Comparison of ENCODE assay signal across 8 cellular contexts in the genomic region with DNA sequence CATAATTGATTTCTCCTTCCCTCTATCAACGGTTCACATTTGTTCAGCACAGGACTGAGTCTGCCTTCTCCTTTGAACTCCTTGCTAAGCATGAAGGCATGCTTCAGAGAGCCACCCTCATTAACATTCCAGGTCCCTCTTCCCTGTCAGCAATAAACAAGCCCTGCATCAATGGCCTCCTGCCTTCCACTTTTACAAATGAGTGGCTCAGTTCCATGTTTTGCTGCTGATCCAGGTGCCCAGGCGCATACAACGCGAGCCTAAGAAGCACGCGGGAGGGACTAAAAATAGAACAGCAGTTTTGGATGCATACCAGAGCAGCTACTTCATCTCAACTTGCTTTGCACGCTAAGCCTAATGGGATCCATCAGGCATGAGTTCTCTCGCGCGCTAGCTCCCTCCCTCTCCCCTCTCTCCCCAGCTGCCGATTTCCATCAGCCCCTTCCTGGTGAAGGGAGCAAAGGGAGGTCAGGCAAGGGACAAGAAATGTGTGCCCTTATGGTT. TPM values are rescaled to one million over a fixed set of nuclear protein-coding genes. Genes with fewer than 3 reads are reported as not detected.
DNase-seq lines count a peak whose midpoint lies in the region; ATAC-seq, FAIRE-seq and TF ChIP-seq lines count a peak whose summit lies in the region.

No MANE protein-coding gene starts in this region.

- no peak for ATAC-seq in HG03439 (IDR thresholded peaks at IDR 0.05; ENCODE audit: unreplicated experiment)

- no peaks in the 10 kb centered on the region for H3K27me3 Mint-ChIP-seq in Calu3 (ENCODE audit: unreplicated experiment)

- DNase-seq in Calu3 (peak; percentile 58), NCI-H2081 treated with DMSO at 0.1 percent for 48 hours (lab: John Stamatoyannopoulos, UW) (peak; percentile 79), bronchial epithelial cell (ENCODE audit: low read depth) (peak; percentile 82), kidney epithelial cell (ENCODE audit: low read depth) (peak; percentile 94), stromal cell of bone marrow (ENCODE audit: low read depth) (peak; percentile 92), D721Med (ENCODE audit: insufficient read length, low spot score) (no peak)
- DNase-seq in stimulated activated CD8-positive, alpha-beta memory T cell treated with anti-CD3 and anti-CD28 coated beads, Interleukin-4, amount 100 ng/mL, for 48 hours, result no peak

- H3K27ac Mint-ChIP-seq in Calu3 (ENCODE audit: unreplicated experiment), result peak overlapping the region; percentile 91

- H3K4me3 ChIP-seq in bronchial epithelial cell (ENCODE audit: low read depth, low read length), result no peak overlapping the region
- H3K4me3 ChIP-seq in kidney epithelial cell (ENCODE audit: low read depth, low read length), result no peak overlapping the region

- CTCF ChIA-PET in Calu3 (lab: Charles Lee), result no interaction called here

- TF ChIP-seq CTCF in Calu3 (IDR thresholded peaks at IDR 0.05; ENCODE audit: unreplicated experiment) (no peak), bronchial epithelial cell (IDR thresholded peaks at IDR 0.05; ENCODE audit: insufficient read depth, low read length, severe bottlenecking) (no peak), kidney epithelial cell (IDR thresholded peaks at IDR 0.05; ENCODE audit: insufficient read depth, low read length, poor library complexity, severe bottlenecking) (no peak), D721Med (IDR thresholded peaks at IDR 0.05; ENCODE audit: insufficient read depth, missing control alignments) (no peak)

- H3K4me1 Mint-ChIP-seq in Calu3 (ENCODE audit: low read depth, unreplicated experiment), result peaks cover 31% of the 10 kb centered on the region

- H3K36me3 Mint-ChIP-seq in Calu3 (ENCODE audit: insufficient read depth, unreplicated experiment), result peaks cover 25% of the 10 kb centered on the region

- FAIRE-seq in bronchial epithelial cell (lab: Jason Lieb, UNC), result no peak
- FAIRE-seq in D721Med (lab: Jason Lieb, UNC), result no peak

- no peaks in the 10 kb centered on the region for H3K36me3 ChIP-seq in bronchial epithelial cell (ENCODE audit: control insufficient read depth, insufficient read depth, low read length)
- H3K36me3 ChIP-seq in kidney epithelial cell (ENCODE audit: control insufficient read depth, insufficient read depth, low read length), result no peaks in the 10 kb centered on the region

- BruUV-seq in Calu3 (replicated peaks; lab: Mats Ljungman, UMichigan), result no TSS peak

- intact Hi-C loops in Calu3 (cut with micrococcal nuclease; ENCODE audit: unreplicated experiment), result loop anchor here (5.0 kb wide), 1 partner anchor 70 kb away; the partner anchor contains the start of gene REV3L

- no peaks in the 10 kb centered on the region for H3K9me3 Mint-ChIP-seq in Calu3 (ENCODE audit: low read depth, unreplicated experiment)

- H3K27me3 ChIP-seq in bronchial epithelial cell (ENCODE audit: control insufficient read depth, insufficient read depth, low read length) (no peaks in the 10 kb centered on the region), kidney epithelial cell (ENCODE audit: control insufficient read depth, insufficient read depth, low read length) (no peaks in the 10 kb centered on the region)

- H3K4me3 Mint-ChIP-seq in Calu3 (ENCODE audit: low read depth, unreplicated experiment), result peak overlapping the region; percentile 59

RNA-seq across cellular contexts. Expression of gene TRAF3IP2, which starts 53.4 kb away (rescaled TPM):
- total RNA-seq in Calu3 (2022) (39.2 and 42.0 TPM in 2 replicates), bronchial epithelial cell (38.5 and 39.8 TPM in 2 replicates), kidney epithelial cell (29.2 and 35.1 TPM in 2 replicates)

Comparison
In these comparisons a context has a peak if more than half of its experiments do, and no peak if none do; other contexts are left out.
1. DNase-seq: peak in Calu3 (single experiment), NCI-H2081 treated with DMSO at 0.1 percent for 48 hours (single experiment), bronchial epithelial cell (single experiment), kidney epithelial cell (single experiment) and stromal cell of bone marrow (single experiment); none in stimulated activated CD8-positive, alpha-beta memory T cell treated with anti-CD3 and anti-CD28 coated beads, Interleukin-4, amount 100 ng/mL, for 48 hours (single experiment) and D721Med (single experiment).